In genomic region chr6:2800552-2801316, GRCh38 we compare ENCODE assay signal across 18 cellular contexts. TPM values are rescaled to one million over a fixed set of nuclear protein-coding genes. Genes with fewer than 3 reads are reported as not detected.
DNase-seq lines count a peak whose midpoint lies in the region; ATAC-seq, FAIRE-seq and TF ChIP-seq lines count a peak whose summit lies in the region.
"Had no signal": no experiment of that assay in that cellular context is flagged by ENCODE, and none has a peak within 500 bp of the region (broad histone marks: within the 10 kb centered on the region; RNA-seq: fewer than 3 reads in every experiment).

No MANE protein-coding gene starts in this region.

- 81% methylated on average over 14 of the region's 14 CpGs for WGBS in right cardiac atrium
- WGBS in K562 (ENCODE audit: insufficient coverage, low coverage, missing lambda C conversion rate) = 77% methylated on average over 14 of the region's 14 CpGs

- peaks cover 14% of the 10 kb centered on the region for H3K4me1 Mint-ChIP-seq in neural crest cell
- peaks cover 33% of the 10 kb centered on the region for H3K4me1 Mint-ChIP-seq in stimulated activated effector memory CD8-positive, alpha-beta T cell treated with anti-CD3 and anti-CD28 coated beads, Interleukin-12 subunit alpha, Interleukin-12 subunit beta, amount 100 ng/mL, for 72 hours

- peak overlapping the region; percentile 64; the same call in 1 of the 2 replicates for H2AFZ ChIP-seq in K562 (ENCODE audit: low read depth, low read length)

- no peak for FAIRE-seq in K562 (lab: Jason Lieb, UNC)
- FAIRE-seq: GM12878, GM18507 had no signal

- H3K9me3 ChIP-seq in right cardiac atrium (ENCODE audit: control insufficient read depth, low read length) (no peaks in the 10 kb centered on the region), K562 (replicated peaks; ENCODE audit: control insufficient read depth, insufficient read depth, low read depth, low read length) (no peaks in the 10 kb centered on the region)

- H3K27ac Mint-ChIP-seq in neural crest cell (ENCODE audit: unreplicated experiment) = peak overlapping the region; percentile 35
- H3K27ac Mint-ChIP-seq in stimulated activated effector memory CD8-positive, alpha-beta T cell treated with anti-CD3 and anti-CD28 coated beads, Interleukin-12 subunit alpha, Interleukin-12 subunit beta, amount 100 ng/mL, for 72 hours = no peak overlapping the region

- no peak overlapping the region for H3K4me3 Mint-ChIP-seq in neural crest cell
- no peak overlapping the region for H3K4me3 Mint-ChIP-seq in stimulated activated effector memory CD8-positive, alpha-beta T cell treated with anti-CD3 and anti-CD28 coated beads, Interleukin-12 subunit alpha, Interleukin-12 subunit beta, amount 100 ng/mL, for 72 hours

- H3K9ac ChIP-seq in K562 (ENCODE audit: insufficient read depth in 1 of 2, low read depth in 2 of 2, low read length in 2 of 2) = no peak overlapping the region

- no peak overlapping the region for H3K4me3 ChIP-seq in right cardiac atrium (ENCODE audit: low read length)
- H3K4me3 ChIP-seq in K562 = no peak overlapping the region
- H3K4me3 ChIP-seq: GM12878 had no signal

- no peaks in the 10 kb centered on the region for H3K79me2 ChIP-seq in K562 (ENCODE audit: control insufficient read depth, insufficient read depth, low read length)

- ATAC-seq in right cardiac atrium = no peak
- no peak for ATAC-seq in Right ventricle myocardium inferior
- no peak for ATAC-seq in K562
- ATAC-seq in stimulated activated effector memory CD8-positive, alpha-beta T cell treated with anti-CD3 and anti-CD28 coated beads, Interleukin-12 subunit alpha, Interleukin-12 subunit beta, amount 100 ng/mL, for 72 hours = peak; percentile 14
- ATAC-seq in GM21367 (IDR thresholded peaks at IDR 0.05; ENCODE audit: unreplicated experiment) = no peak
- ATAC-seq: GM12878, Panc1 had no signal

- peak overlapping the region; percentile 30 for H3K27ac ChIP-seq in right cardiac atrium (ENCODE audit: low read length)
- no peak overlapping the region for H3K27ac ChIP-seq in K562 (ENCODE audit: extremely low read depth, low read depth, low read length)
- H3K27ac ChIP-seq: C4-2B had no signal

- TF ChIP-seq EP300 in K562 (IDR thresholded peaks at IDR 0.05; ENCODE audit: low read length) = no peak

- H3K36me3 ChIP-seq in K562 (ENCODE audit: control insufficient read depth, insufficient read depth, low read length) = no peaks in the 10 kb centered on the region

- H3K27me3 ChIP-seq in right cardiac atrium (ENCODE audit: control insufficient read depth, insufficient read depth) (no peaks in the 10 kb centered on the region), K562 (ENCODE audit: control insufficient read depth in 2 of 2, insufficient read depth in 2 of 2, low read length in 2 of 2) (no peaks in the 10 kb centered on the region)

- POLR2A ChIA-PET in K562 (lab: Yijun Ruan, JAX) = no interaction called here

- CTCF ChIA-PET in K562 (lab: Yijun Ruan, JAX; ENCODE audit: low intra/inter-chr PET ratio) = no interaction called here

- no peaks in the 10 kb centered on the region for H3K9me1 ChIP-seq in K562 (ENCODE audit: control insufficient read depth, insufficient read depth, low read length)

- BruUV-seq in K562 (replicated peaks; lab: Mats Ljungman, UMichigan) = no TSS peak

- H3K9me3 Mint-ChIP-seq in neural crest cell = no peaks in the 10 kb centered on the region
- H3K9me3 Mint-ChIP-seq in stimulated activated effector memory CD8-positive, alpha-beta T cell treated with anti-CD3 and anti-CD28 coated beads, Interleukin-12 subunit alpha, Interleukin-12 subunit beta, amount 100 ng/mL, for 72 hours = no peaks in the 10 kb centered on the region

- no peak overlapping the region for H3K4me2 ChIP-seq in K562 (ENCODE audit: insufficient read depth, low read length)

- no peaks in the 10 kb centered on the region for H3K36me3 Mint-ChIP-seq in neural crest cell (ENCODE audit: low read depth)
- H3K36me3 Mint-ChIP-seq in stimulated activated effector memory CD8-positive, alpha-beta T cell treated with anti-CD3 and anti-CD28 coated beads, Interleukin-12 subunit alpha, Interleukin-12 subunit beta, amount 100 ng/mL, for 72 hours = peaks cover 16% of the 10 kb centered on the region

- no peaks in the 10 kb centered on the region for H4K20me1 ChIP-seq in K562 (replicated peaks; ENCODE audit: control insufficient read depth, insufficient read depth, low read length)

- no peaks in the 10 kb centered on the region for H3K27me3 Mint-ChIP-seq in neural crest cell (ENCODE audit: low read depth)

- intact Hi-C loops in right cardiac atrium (cut with DNase I) (no loop called here), Right ventricle myocardium inferior (cut with DNase I) (no loop called here), K562 (cut with micrococcal nuclease) (no loop called here)

- no peak for TF ChIP-seq CTCF in K562 (IDR thresholded peaks at IDR 0.05 in 2 of 3, conservative IDR thresholded peaks at IDR 0.05 in 1 of 3; ENCODE audit: insufficient read depth in 2 of 3, low read depth in 1 of 3, low read length in 3 of 3)
- no peak for TF ChIP-seq CTCF in neural crest cell (conservative IDR thresholded peaks at IDR 0.05)

- H3K4me1 ChIP-seq in right cardiac atrium (ENCODE audit: control insufficient read depth, insufficient read depth, low read length) (no peaks in the 10 kb centered on the region), K562 (replicated peaks in 1 of 2; ENCODE audit: control insufficient read depth in 2 of 2, insufficient read depth in 2 of 2, low read length in 2 of 2) (peaks cover 13 to 18% of the 10 kb centered on the region in 2 experiments)

- TF ChIP-seq POLR2A in K562 (conservative IDR thresholded peaks at IDR 0.05) = no peak

- no peak for TF ChIP-seq RAD21 in K562 (CRISPR knock-in tag; conservative IDR thresholded peaks at IDR 0.05 in 1 of 2, IDR thresholded peaks at IDR 0.05 in 1 of 2)

- no peak for DNase-seq in right cardiac atrium
- no peak for DNase-seq in Right ventricle myocardium inferior (ENCODE audit: missing footprints)
- DNase-seq in K562 (ENCODE audit: extremely low read depth in 1 of 4, low spot score in 3 of 4) = no peak
- no peak for DNase-seq in neural crest cell (ENCODE audit: low read depth, low spot score)
- DNase-seq in stimulated activated effector memory CD8-positive, alpha-beta T cell treated with anti-CD3 and anti-CD28 coated beads, Interleukin-12 subunit alpha, Interleukin-12 subunit beta, amount 100 ng/mL, for 72 hours (ENCODE audit: low spot score in 2 of 2) = no peak
- DNase-seq in HCEC 1CT = no peak
- DNase-seq in UCSD-AML1 (lab: John Stamatoyannopoulos, UW; ENCODE audit: unreplicated experiment) = no peak
- DNase-seq: DND-41, GOT3, MM.1S, NCI-H1105, NCI-H1694, NCI-H524 treated with DMSO at 0.1 percent for 48 hours had no signal

- in situ Hi-C loops in K562 (cut with MboI) = no loop called here

RNA-seq across cellular contexts. Expression of gene WRNIP1, which starts 35.5 kb away (rescaled TPM):
- 10 to 100 TPM; 34.7 to 49.3 (median 43.6) TPM for total RNA-seq in right cardiac atrium
- polyA plus RNA-seq in right cardiac atrium = 44.1 TPM
- total RNA-seq in Right ventricle myocardium inferior = 40.8 TPM
- total RNA-seq in K562 (2011; cell fraction: chromatin; rRNA removed; ENCODE audit: low replicate concordance) = 22.1 and 23.9 TPM in 2 replicates
- 25.7 and 28.6 TPM in 2 replicates for total RNA-seq in K562 (2011; cell fraction: nucleolus; rRNA removed)
- total RNA-seq in K562 (2011; cell fraction: nucleoplasm; rRNA removed) = 23.4 and 25.1 TPM in 2 replicates
- 57.6 and 66.2 TPM in 2 replicates for total RNA-seq in K562 (2014; rRNA removed)
- total RNA-seq in K562 (2014; rRNA removed; fragmentation: Illumina TruSeq; extraction: Trizol) = 35.8 and 41.6 TPM in 2 replicates
- 57.9 and 59.8 TPM in 2 replicates for total RNA-seq in K562 (2015; rRNA removed; fragmentation: Illumina TruSeq; extraction: Trizol)
- total RNA-seq in K562 (2021) = 43.6 and 48.6 TPM in 2 replicates
- polyA plus RNA-seq in K562 (2011; rRNA removed) = 38.9 and 44.1 TPM in 2 replicates
- 48.7 and 64.2 TPM in 2 replicates for polyA plus RNA-seq in K562 (2011; cell fraction: cytosol; rRNA removed)
- polyA plus RNA-seq in K562 (2011; cell fraction: nucleus; rRNA removed) = 70.8 and 98.6 TPM in 2 replicates
- polyA plus RNA-seq in K562 (2012) = 48.5 and 50.6 TPM in 2 replicates
- 52.1 and 63.6 TPM in 2 replicates for polyA plus RNA-seq in K562 (2014; fragmentation: Illumina TruSeq; extraction: Trizol)
- 10 to 100 TPM; 13.2 to 15.9 TPM for polyA plus RNA-seq in K562 (2014; fragmentation: Nextera tagmentation; extraction: Ambion mirVana)
- 58.3 and 59.8 TPM in 2 replicates for polyA plus RNA-seq in K562 (2014; rRNA removed)
- polyA minus RNA-seq in K562 (2011; rRNA and poly(A)+ RNA removed) = 32.3 and 38.6 TPM in 2 replicates
- polyA minus RNA-seq in K562 (2011; cell fraction: cytosol; rRNA and poly(A)+ RNA removed) = 23.3 and 23.9 TPM in 2 replicates
- polyA minus RNA-seq in K562 (2011; cell fraction: nucleus; rRNA and poly(A)+ RNA removed) = 36.5 and 48.5 TPM in 2 replicates
- total RNA-seq in neural crest cell = 44.5 and 46.2 TPM in 2 replicates

RNA-seq across cellular contexts. Expression of gene SERPINB1, which starts 40.9 kb away (rescaled TPM):
- total RNA-seq in right cardiac atrium (10 to 100 TPM; 27.3 to 42.1 (median 32.7) TPM), Right ventricle myocardium inferior (27.5 TPM), K562 (2014; rRNA removed) (36.7 and 41.2 TPM in 2 replicates), K562 (2014; rRNA removed; fragmentation: Illumina TruSeq; extraction: Trizol) (49.3 and 62.5 TPM in 2 replicates), K562 (2015; rRNA removed; fragmentation: Illumina TruSeq; extraction: Trizol) (31.9 and 33.9 TPM in 2 replicates), K562 (2021) (45.6 and 46.5 TPM in 2 replicates), neural crest cell (7.2 and 8.2 TPM in 2 replicates)
- polyA plus RNA-seq in right cardiac atrium (23.6 TPM), K562 (2011; rRNA removed) (49.4 and 108 TPM in 2 replicates), K562 (2014; fragmentation: Illumina TruSeq; extraction: Trizol) (57.7 and 78.3 TPM in 2 replicates), K562 (2014; fragmentation: Nextera tagmentation; extraction: Ambion mirVana) (10 to 100 TPM; 63.8 to 68.7 TPM), K562 (2014; rRNA removed) (61.9 and 66.9 TPM in 2 replicates)
- total RNA-seq in K562 (2011; cell fraction: chromatin; rRNA removed; ENCODE audit: low replicate concordance) = 11.1 and 19.1 TPM in 2 replicates
- total RNA-seq in K562 (2011; cell fraction: nucleolus; rRNA removed) = 13.9 and 18.2 TPM in 2 replicates
- 16.9 and 26.9 TPM in 2 replicates for total RNA-seq in K562 (2011; cell fraction: nucleoplasm; rRNA removed)
- 24.3 and 27.5 TPM in 2 replicates for polyA plus RNA-seq in K562 (2011; cell fraction: cytosol; rRNA removed)
- 22.6 and 24.2 TPM in 2 replicates for polyA plus RNA-seq in K562 (2011; cell fraction: nucleus; rRNA removed)
- 44.7 and 93.0 TPM in 2 replicates for polyA plus RNA-seq in K562 (2012)
- polyA minus RNA-seq in K562 (2011; rRNA and poly(A)+ RNA removed) = 48.6 and 55.2 TPM in 2 replicates
- 25.9 and 43.6 TPM in 2 replicates for polyA minus RNA-seq in K562 (2011; cell fraction: cytosol; rRNA and poly(A)+ RNA removed)
- polyA minus RNA-seq in K562 (2011; cell fraction: nucleus; rRNA and poly(A)+ RNA removed) = 20.3 and 22.5 TPM in 2 replicates

RNA-seq across cellular contexts. Expression of gene MYLK4, which starts 50.0 kb away (rescaled TPM):
- total RNA-seq in right cardiac atrium (1 to 10 TPM; 1.9 to 3.7 (median 2.5) TPM), Right ventricle myocardium inferior (2.0 TPM), K562 (2014; rRNA removed) (0.04 and 0.09 TPM in 2 replicates), K562 (2014; rRNA removed; fragmentation: Illumina TruSeq; extraction: Trizol) (0.04 and 0.06 TPM in 2 replicates), K562 (2015; rRNA removed; fragmentation: Illumina TruSeq; extraction: Trizol) (0.07 and 0.15 TPM in 2 replicates), K562 (2021) (0.02 and 0.07 TPM in 2 replicates), neural crest cell (0.80 and 0.96 TPM in 2 replicates)
- polyA plus RNA-seq in right cardiac atrium (1.3 TPM), K562 (2011; rRNA removed) (0.03 and 0.09 TPM in 2 replicates), K562 (2014; fragmentation: Illumina TruSeq; extraction: Trizol) (0.03 and 0.06 TPM in 2 replicates), K562 (2014; fragmentation: Nextera tagmentation; extraction: Ambion mirVana) (under 1 TPM; 0.01 to 0.03 TPM), K562 (2014; rRNA removed) (0.15 and 0.30 TPM in 2 replicates)
- 0.07 and 0.16 TPM in 2 replicates for total RNA-seq in K562 (2011; cell fraction: chromatin; rRNA removed; ENCODE audit: low replicate concordance)
- total RNA-seq in K562 (2011; cell fraction: nucleolus; rRNA removed) = under 0.01 TPM in 1 of 2 replicates, not detected in the other
- total RNA-seq in K562 (2011; cell fraction: nucleoplasm; rRNA removed) = 0.07 TPM in 1 of 2 replicates, not detected in the other
- polyA plus RNA-seq in K562 (2011; cell fraction: cytosol; rRNA removed) = 0.01 and 0.09 TPM in 2 replicates
- polyA plus RNA-seq in K562 (2011; cell fraction: nucleus; rRNA removed) = 0.30 and 0.67 TPM in 2 replicates
- 0.07 and 0.25 TPM in 2 replicates for polyA plus RNA-seq in K562 (2012)
- 0.09 TPM in 1 of 2 replicates, not detected in the other for polyA minus RNA-seq in K562 (2011; rRNA and poly(A)+ RNA removed)
- polyA minus RNA-seq in K562 (2011; cell fraction: cytosol; rRNA and poly(A)+ RNA removed) = not detected in 2 replicates
- polyA minus RNA-seq in K562 (2011; cell fraction: nucleus; rRNA and poly(A)+ RNA removed) = under 0.01 and 0.22 TPM in 2 replicates
